Comparison of ENCODE assay signal across 8 cellular contexts in genomic region chr2:233832869-233833812, GRCh38. TPM values are rescaled to one million over a fixed set of nuclear protein-coding genes. Genes with fewer than 3 reads are reported as not detected.
A peak's percentile ranks its signal among the peaks of the same experiment; 100 is the strongest.
DNase-seq lines count a peak whose midpoint lies in the region; ATAC-seq, FAIRE-seq and TF ChIP-seq lines count a peak whose summit lies in the region.

No MANE protein-coding gene starts in this region.

- TF ChIP-seq CTCF in AG09319 (IDR thresholded peaks at IDR 0.05; ENCODE audit: low read depth, low read length) (peak; percentile 24), glutamatergic neuron (IDR thresholded peaks at IDR 0.05; ENCODE audit: partially characterized antibody, unreplicated experiment) (no peak), type B pancreatic cell (conservative IDR thresholded peaks at IDR 0.05) (peak; percentile 68)

- H3K9me3 Mint-ChIP-seq in glutamatergic neuron (ENCODE audit: unreplicated experiment) (peaks cover 1% of the 10 kb centered on the region), type B pancreatic cell (no peaks in the 10 kb centered on the region)

- H3K27me3 Mint-ChIP-seq in glutamatergic neuron (ENCODE audit: unreplicated experiment) (no peaks in the 10 kb centered on the region), type B pancreatic cell (no peaks in the 10 kb centered on the region)

- TF ChIP-seq POLR2A in H54 (IDR thresholded peaks at IDR 0.05; ENCODE audit: low read depth, low read length): no peak

- H3K4me1 Mint-ChIP-seq in glutamatergic neuron (ENCODE audit: low read depth, unreplicated experiment) (peaks cover 6% of the 10 kb centered on the region), type B pancreatic cell (ENCODE audit: unreplicated experiment) (peaks cover 11% of the 10 kb centered on the region)

- no peak for ATAC-seq in HG03196 (IDR thresholded peaks at IDR 0.05; ENCODE audit: unreplicated experiment)

- H3K4me3 Mint-ChIP-seq in glutamatergic neuron (ENCODE audit: unreplicated experiment) (no peak overlapping the region), type B pancreatic cell (no peak overlapping the region)

- no peaks in the 10 kb centered on the region for H3K36me3 Mint-ChIP-seq in glutamatergic neuron (ENCODE audit: unreplicated experiment)
- peaks cover 13% of the 10 kb centered on the region for H3K36me3 Mint-ChIP-seq in type B pancreatic cell

- DNase-seq in AG09319 (ENCODE audit: extremely low read depth, low read depth) (peak; percentile 15), H54 (ENCODE audit: insufficient read length, low spot score) (peak; percentile 71), RKO (ENCODE audit: low spot score) (peak; percentile 32), glutamatergic neuron (peak; percentile 56), type B pancreatic cell (ENCODE audit: extremely low spot score, unreplicated experiment) (no peak), medulla oblongata (ENCODE audit: extremely low spot score) (no peak), C1 segment of cervical spinal cord (lab: John Stamatoyannopoulos, UW) (no peak)

- FAIRE-seq in H54 (lab: Jason Lieb, UNC): peak; percentile 48

- H3K27ac Mint-ChIP-seq in glutamatergic neuron (ENCODE audit: unreplicated experiment): no peak overlapping the region
- H3K27ac Mint-ChIP-seq in type B pancreatic cell: no peak overlapping the region

RNA-seq across cellular contexts. Expression of gene HJURP, which starts 21.2 kb away (rescaled TPM):
- total RNA-seq in glutamatergic neuron (ENCODE audit: unreplicated experiment): 6.9 TPM
- total RNA-seq in type B pancreatic cell (ENCODE audit: low replicate concordance): 16.7 and 42.1 TPM in 2 replicates

RNA-seq across cellular contexts. Expression of gene MROH2A, which starts 55.0 kb away (rescaled TPM):
- not detected for total RNA-seq in glutamatergic neuron (ENCODE audit: unreplicated experiment)
- total RNA-seq in type B pancreatic cell (ENCODE audit: low replicate concordance): not detected in 2 replicates

Comparison
In these comparisons a context has a peak if more than half of its experiments do, and no peak if none do; other contexts are left out.
1. DNase-seq: peak in AG09319 (single experiment), H54 (single experiment), RKO (single experiment) and glutamatergic neuron (single experiment); none in type B pancreatic cell (single experiment), medulla oblongata (single experiment) and C1 segment of cervical spinal cord (0 of 14).